ENCODE assay signal across 9 cellular contexts in genomic region chr18:24491882-24492281, GRCh38. TPM values are rescaled to one million over a fixed set of nuclear protein-coding genes. Genes with fewer than 3 reads are reported as not detected.
DNase-seq lines count a peak whose midpoint lies in the region; ATAC-seq and TF ChIP-seq lines count a peak whose summit lies in the region.
"Had no signal": no experiment of that assay in that cellular context is flagged by ENCODE, and none has a peak within 500 bp of the region (broad histone marks: within the 10 kb centered on the region; RNA-seq: fewer than 3 reads in every experiment).

No MANE protein-coding gene starts in this region.

- H3K27ac Mint-ChIP-seq in glutamatergic neuron (ENCODE audit: unreplicated experiment), result no peak overlapping the region
- H3K27ac Mint-ChIP-seq: activated naive CD4-positive, alpha-beta T cell treated with anti-CD3 and anti-CD28 coated beads, Interleukin-2, amount 50 U/mL, for 24 hours had no signal

- no peaks in the 10 kb centered on the region for H3K36me3 Mint-ChIP-seq in glutamatergic neuron (ENCODE audit: unreplicated experiment)
- H3K36me3 Mint-ChIP-seq: activated naive CD4-positive, alpha-beta T cell treated with anti-CD3 and anti-CD28 coated beads, Interleukin-2, amount 50 U/mL, for 24 hours had no signal

- H3K27ac ChIP-seq in PC-3 (ENCODE audit: low read length), result no peak overlapping the region

- POLR2A ChIA-PET in PC-3 (lab: Charles Lee; ENCODE audit: unreplicated experiment), result interaction anchor here (0.6 kb wide), 1 partner anchor 279 kb away, joined by 4 read pairs; no protein-coding TSS in a partner anchor

- no peak overlapping the region for H3K4me3 Mint-ChIP-seq in glutamatergic neuron (ENCODE audit: unreplicated experiment)
- H3K4me3 Mint-ChIP-seq: activated naive CD4-positive, alpha-beta T cell treated with anti-CD3 and anti-CD28 coated beads, Interleukin-2, amount 50 U/mL, for 24 hours had no signal

- peaks cover 6% of the 10 kb centered on the region for H3K9me3 Mint-ChIP-seq in glutamatergic neuron (ENCODE audit: unreplicated experiment)
- H3K9me3 Mint-ChIP-seq: activated naive CD4-positive, alpha-beta T cell treated with anti-CD3 and anti-CD28 coated beads, Interleukin-2, amount 50 U/mL, for 24 hours had no signal

- no peaks in the 10 kb centered on the region for H3K79me2 ChIP-seq in PC-3 (ENCODE audit: low read length)

- DNase-seq in glutamatergic neuron, result peak; percentile 30
- DNase-seq in PC-3, result no peak
- no peak for DNase-seq in central memory CD4-positive, alpha-beta T cell
- no peak for DNase-seq in activated CD4-positive, CD25-positive, alpha-beta regulatory T cell (lab: John Stamatoyannopoulos, UW)
- DNase-seq in NCI-H748 treated with DMSO at 0.1 percent for 48 hours (lab: John Stamatoyannopoulos, UW), result no peak

- peaks cover 13% of the 10 kb centered on the region for H3K4me1 Mint-ChIP-seq in glutamatergic neuron (ENCODE audit: low read depth, unreplicated experiment)

- no peak overlapping the region for H3K4me3 ChIP-seq in PC-3 (ENCODE audit: low read length)

- CTCF ChIA-PET in PC-3 (lab: Charles Lee), result interaction anchor here (1.4 kb wide), 1 partner anchor 45 kb away, joined by 4 read pairs; no protein-coding TSS in a partner anchor

- no peaks in the 10 kb centered on the region for H3F3A ChIP-seq in PC-3 (ENCODE audit: low read length, unreplicated experiment)

- peaks cover 3% of the 10 kb centered on the region; the same call in 1 of the 2 replicates for H3K4me1 ChIP-seq in PC-3 (ENCODE audit: insufficient read depth, low read length)

- TF ChIP-seq CTCF in glutamatergic neuron (IDR thresholded peaks at IDR 0.05; ENCODE audit: partially characterized antibody, unreplicated experiment) (no peak), PC-3 (conservative IDR thresholded peaks at IDR 0.05; ENCODE audit: low read depth, low read length) (no peak)

- H3K36me3 ChIP-seq in PC-3 (ENCODE audit: low read depth, low read length), result no peaks in the 10 kb centered on the region

- BruUV-seq in PC-3 (replicated peaks; lab: Mats Ljungman, UMichigan), result no TSS peak

- no peak overlapping the region for H2AFZ ChIP-seq in PC-3 (ENCODE audit: low read length)

- H3K9ac ChIP-seq in PC-3 (ENCODE audit: low read length), result no peak overlapping the region

- H3K4me2 ChIP-seq in PC-3 (ENCODE audit: low read length), result no peak overlapping the region

- H3K27me3 ChIP-seq in PC-3 (ENCODE audit: low read length), result peaks cover 22% of the 10 kb centered on the region

- intact Hi-C loops in PC-3 (cut with micrococcal nuclease), result no loop called here

- H3K9me3 ChIP-seq in PC-3 (ENCODE audit: low read length), result no peaks in the 10 kb centered on the region

- no peaks in the 10 kb centered on the region for H3K27me3 Mint-ChIP-seq in glutamatergic neuron (ENCODE audit: unreplicated experiment)

- ATAC-seq in GM18502 (IDR thresholded peaks at IDR 0.05; ENCODE audit: poor library complexity, unreplicated experiment) (peak; percentile 85), GM19468 (IDR thresholded peaks at IDR 0.05; ENCODE audit: extremely low read depth, unreplicated experiment) (peak; percentile 80), HG03139 (IDR thresholded peaks at IDR 0.05; ENCODE audit: unreplicated experiment) (peak; percentile 73), PC-3 (no peak)

- H4K20me1 ChIP-seq in PC-3 (ENCODE audit: low read length), result no peaks in the 10 kb centered on the region

- H3K9me2 ChIP-seq in PC-3 (replicated peaks; ENCODE audit: low read length), result no peaks in the 10 kb centered on the region

RNA-seq across cellular contexts. Expression of gene HRH4, which starts 31.4 kb away (rescaled TPM):
- total RNA-seq in glutamatergic neuron (ENCODE audit: unreplicated experiment) (not detected), PC-3 (2014; rRNA removed) (not detected in 2 replicates)
